8 cellular contexts compared by ENCODE assay signal in genomic region chr15:45635191-45635638, GRCh38. TPM values are rescaled to one million over a fixed set of nuclear protein-coding genes. Genes with fewer than 3 reads are reported as not detected.
DNase-seq lines count a peak whose midpoint lies in the region; ATAC-seq, FAIRE-seq and TF ChIP-seq lines count a peak whose summit lies in the region.

No MANE protein-coding gene starts in this region.

- peaks cover 7% of the 10 kb centered on the region for H3K4me1 ChIP-seq in right cardiac atrium (ENCODE audit: control insufficient read depth, insufficient read depth, low read length)
- H3K4me1 ChIP-seq in sigmoid colon = peaks cover 0 to 50% (median 37%) of the 10 kb centered on the region in 4 donors

- H3K9me3 ChIP-seq in right cardiac atrium (ENCODE audit: control insufficient read depth, low read length) = no peaks in the 10 kb centered on the region
- no peaks in the 10 kb centered on the region for H3K9me3 ChIP-seq in sigmoid colon

- H3K27me3 Mint-ChIP-seq in activated naive CD8-positive, alpha-beta T cell = no peaks in the 10 kb centered on the region

- no peak for TF ChIP-seq POLR2A in sigmoid colon (IDR thresholded peaks at IDR 0.05)

- peak overlapping the region; percentile 68 for H3K4me3 ChIP-seq in right cardiac atrium (ENCODE audit: low read length)
- H3K4me3 ChIP-seq in sigmoid colon = peak overlapping the region; percentile 55 to 82 (median 62)

- ATAC-seq in HG03025 (IDR thresholded peaks at IDR 0.05; ENCODE audit: low FRiP score, unreplicated experiment) (peak; percentile 48), right cardiac atrium (peak; percentile 63 to 66)

- intact Hi-C loops in right cardiac atrium (cut with DNase I) = no loop called here
- intact Hi-C loops in sigmoid colon (cut with DNase I) = loop anchor here (2.0 kb wide), 2 partner anchors 48 to 434 kb away; partner anchors contain the start of gene BLOC1S6

- WGBS in right cardiac atrium = under 1% methylated on average over 29 of the region's 29 CpGs
- 0 to 1% methylated on average over 29 of the region's 29 CpGs for WGBS in sigmoid colon, 2 donors

- H3K27ac ChIP-seq in right cardiac atrium (ENCODE audit: low read length) (peak overlapping the region; percentile 85), sigmoid colon (peak overlapping the region; percentile 89 to 95 (median 94))

- no peak for TF ChIP-seq EP300 in sigmoid colon (IDR thresholded peaks at IDR 0.05)

- H3K36me3 Mint-ChIP-seq in activated naive CD8-positive, alpha-beta T cell = peaks cover 7% of the 10 kb centered on the region

- no peaks in the 10 kb centered on the region for H3K9me3 Mint-ChIP-seq in activated naive CD8-positive, alpha-beta T cell (ENCODE audit: low read depth)

- peak overlapping the region; percentile 68 for H3K27ac Mint-ChIP-seq in activated naive CD8-positive, alpha-beta T cell

- no peak for FAIRE-seq in RCC 7860 (lab: Jason Lieb, UNC)

- DNase-seq in NCI-H748 (lab: John Stamatoyannopoulos, UW; ENCODE audit: unreplicated experiment) = peak; percentile 42
- DNase-seq in NCI-H748 treated with DMSO at 0.1 percent for 48 hours (lab: John Stamatoyannopoulos, UW) = no peak
- peak; percentile 35 for DNase-seq in RCC 7860 (ENCODE audit: low spot score)
- peak; percentile 62 to 86 (median 85) for DNase-seq in right cardiac atrium
- DNase-seq in sigmoid colon = peak; percentile 90
- DNase-seq in NCI-H1694 (lab: John Stamatoyannopoulos, UW) = no peak

- peak overlapping the region; percentile 92 for H3K4me3 Mint-ChIP-seq in activated naive CD8-positive, alpha-beta T cell

- TF ChIP-seq CTCF in sigmoid colon (IDR thresholded peaks at IDR 0.05) = peak in 3 of 4 experiments; percentile 42 to 55 (median 51)

- peaks cover 45% of the 10 kb centered on the region for H3K4me1 Mint-ChIP-seq in activated naive CD8-positive, alpha-beta T cell (ENCODE audit: low read depth)

- no peaks in the 10 kb centered on the region for H3K36me3 ChIP-seq in sigmoid colon

- H3K27me3 ChIP-seq in right cardiac atrium (ENCODE audit: control insufficient read depth, insufficient read depth) (no peaks in the 10 kb centered on the region), sigmoid colon (no peaks in the 10 kb centered on the region)

RNA-seq across cellular contexts. Expression of gene SQOR, which starts 0.4 kb away (rescaled TPM):
- total RNA-seq in right cardiac atrium (10 to 100 TPM; 18.2 to 23.6 (median 20.5) TPM), sigmoid colon (10 to 100 TPM; 60.4 to 83.4 (median 67.7) TPM)
- polyA plus RNA-seq in right cardiac atrium (16.0 TPM), sigmoid colon (100 to 1,000 TPM; 275 to 415 (median 355) TPM)

RNA-seq across cellular contexts. Expression of gene BLOC1S6, which starts 48.0 kb away (rescaled TPM):
- total RNA-seq in right cardiac atrium (10 to 100 TPM; 33.5 to 37.8 (median 35.4) TPM), sigmoid colon (10 to 100 TPM; 40.2 to 89.1 (median 74.7) TPM)
- polyA plus RNA-seq in right cardiac atrium (18.5 TPM), sigmoid colon (10 to 100 TPM; 23.2 to 26.4 (median 25.7) TPM)

Comparison
In these comparisons a context has a peak if more than half of its experiments do, and no peak if none do; other contexts are left out.
1. DNase-seq: peak in NCI-H748 (single experiment), RCC 7860 (single experiment), right cardiac atrium (3 of 3) and sigmoid colon (single experiment); none in NCI-H748 treated with DMSO at 0.1 percent for 48 hours (single experiment) and NCI-H1694 (single experiment).